In the genomic region with DNA sequence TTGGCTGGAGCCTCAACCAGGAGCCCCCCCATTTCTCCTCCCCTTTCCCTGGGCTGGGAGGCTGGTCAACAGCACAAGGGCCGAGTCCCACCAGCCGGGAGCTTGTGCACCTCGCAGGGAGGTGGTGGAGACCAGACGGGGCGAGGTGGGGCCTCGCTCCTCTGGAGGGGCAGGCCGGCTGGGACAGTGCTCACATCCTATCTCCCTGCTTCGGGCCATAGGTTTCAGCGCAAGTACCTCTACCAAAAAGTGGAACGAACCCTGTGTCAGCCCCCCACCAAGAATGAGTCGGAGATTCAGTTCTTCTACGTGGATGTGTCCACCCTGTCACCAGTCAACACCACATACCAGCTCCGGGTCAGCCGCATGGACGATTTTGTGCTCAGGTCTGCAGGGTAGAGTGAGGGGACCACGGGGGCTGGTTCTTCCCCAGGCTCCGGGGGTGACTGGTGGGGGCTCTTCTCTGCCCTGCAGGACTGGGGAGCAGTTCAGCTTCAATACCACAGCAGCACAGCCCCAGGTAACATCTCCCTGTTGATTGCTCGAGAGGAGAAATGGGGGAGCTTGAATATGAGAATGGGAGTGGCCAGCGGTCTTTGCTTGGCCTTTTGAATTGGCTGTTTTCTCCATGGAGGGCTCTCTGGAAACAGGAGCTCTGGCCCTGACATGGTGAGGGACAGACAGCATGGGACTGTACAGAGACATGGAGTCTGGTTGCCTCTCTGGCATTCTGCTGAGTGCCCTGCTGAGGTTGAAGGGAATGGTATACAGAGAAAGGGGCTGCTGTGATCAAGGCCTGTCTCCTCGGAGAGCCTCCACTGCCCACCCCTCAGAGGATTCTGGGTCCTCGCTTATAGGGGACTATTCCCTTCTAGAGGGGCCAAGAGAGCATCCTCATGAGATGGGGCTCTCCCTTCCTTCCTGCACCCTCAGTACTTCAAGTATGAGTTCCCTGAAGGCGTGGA, we compare ENCODE assay signal across 16 cellular contexts. TPM values are rescaled to one million over a fixed set of nuclear protein-coding genes. Genes with fewer than 3 reads are reported as not detected.
A peak's percentile ranks its signal among the peaks of the same experiment; 100 is the strongest.
DNase-seq lines count a peak whose midpoint lies in the region; ATAC-seq, FAIRE-seq and TF ChIP-seq lines count a peak whose summit lies in the region.
"Had no signal": no experiment of that assay in that cellular context is flagged by ENCODE, and none has a peak within 500 bp of the region (broad histone marks: within the 10 kb centered on the region; RNA-seq: fewer than 3 reads in every experiment).

No MANE protein-coding gene starts in this region.

- TF ChIP-seq CTCF in OCI-LY1 (IDR thresholded peaks at IDR 0.05; ENCODE audit: low read length) (no peak), kidney (IDR thresholded peaks at IDR 0.05; ENCODE audit: borderline replicate concordance, extremely low read depth, insufficient read depth) (no peak), stomach (IDR thresholded peaks at IDR 0.05) (no peak), BE2C (IDR thresholded peaks at IDR 0.05; ENCODE audit: low read depth, low read length) (no peak)

- no peaks in the 10 kb centered on the region for H3K9me3 Mint-ChIP-seq in activated CD4-positive, alpha-beta T cell treated with anti-CD3 and anti-CD28 coated beads for 36 hours (ENCODE audit: low read depth)
- H3K9me3 Mint-ChIP-seq: activated naive CD8-positive, alpha-beta T cell treated with anti-CD3 and anti-CD28 coated beads, Interleukin-2, amount 10 ng/mL, durations not matched to agents 7 days and 5 days; T-helper 2 cell treated with Interferon-gamma antibody and Interleukin-4, amounts not matched to agents 5 μg/mL and 100 μg/mL, for 36 hours had no signal

- DNase-seq in activated CD8-positive, alpha-beta memory T cell treated with anti-CD3 and anti-CD28 coated beads for 24 hours, result peak; percentile 52
- no peak for DNase-seq in activated CD8-positive, alpha-beta memory T cell treated with anti-CD3 and anti-CD28 coated beads, Interleukin-2, amount 50 U/mL, for 4 hours
- peak; percentile 82 for DNase-seq in kidney
- DNase-seq in stomach, result peak; percentile 14
- DNase-seq in BE2C, result no peak
- no peak for DNase-seq in SJCRH30
- DNase-seq in activated CD4-positive, alpha-beta T cell treated with anti-CD3 and anti-CD28 coated beads for 36 hours, result no peak
- DNase-seq: NK-92 treated with Interleukin-12 subunit alpha and Interleukin-12 subunit beta, amount 100 ng/mL, for 24 hours had no signal

- no peaks in the 10 kb centered on the region for H3K9me2 ChIP-seq in OCI-LY1 (ENCODE audit: low read depth, low read length)

- H2AFZ ChIP-seq in OCI-LY1 (ENCODE audit: low read length), result no peak overlapping the region
- H2AFZ ChIP-seq: parathyroid adenoma had no signal

- no peak overlapping the region for H3K27ac Mint-ChIP-seq in activated CD4-positive, alpha-beta T cell treated with anti-CD3 and anti-CD28 coated beads for 36 hours

- H3K4me3 ChIP-seq in OCI-LY1 (ENCODE audit: low read depth, low read length, poor library complexity, severe bottlenecking) (no peak overlapping the region), kidney (ENCODE audit: low read length in 2 of 2) (no peak overlapping the region), stomach (peak overlapping the region in 3 of 4 donors; percentile 4 to 75 (median 15)), BE2C (ENCODE audit: low read depth, low read length) (no peak overlapping the region), SJCRH30 (no peak overlapping the region)
- H3K4me3 ChIP-seq: smooth muscle cell had no signal

- H3K79me2 ChIP-seq in OCI-LY1 (ENCODE audit: insufficient read depth, low read length), result no peaks in the 10 kb centered on the region
- H3K79me2 ChIP-seq: parathyroid adenoma had no signal

- H3K4me1 Mint-ChIP-seq in activated CD4-positive, alpha-beta T cell treated with anti-CD3 and anti-CD28 coated beads for 36 hours, result peaks cover 26% of the 10 kb centered on the region

- WGBS in stomach, 5 donors, result 65 to 88% (median 71%) methylated on average over 19 to 22 of the region's 22 CpGs

- H3K9me3 ChIP-seq in OCI-LY1 (ENCODE audit: low read length) (no peaks in the 10 kb centered on the region), kidney (ENCODE audit: control insufficient read depth in 1 of 2, low read length in 2 of 2) (no peaks in the 10 kb centered on the region), stomach (no peaks in the 10 kb centered on the region), BE2C (no peaks in the 10 kb centered on the region), SJCRH30 (replicated peaks) (no peaks in the 10 kb centered on the region)
- H3K9me3 ChIP-seq: breast epithelium had no signal

- no peaks in the 10 kb centered on the region for H3K36me3 Mint-ChIP-seq in activated CD4-positive, alpha-beta T cell treated with anti-CD3 and anti-CD28 coated beads for 36 hours (ENCODE audit: low read depth)
- H3K36me3 Mint-ChIP-seq: activated naive CD8-positive, alpha-beta T cell treated with anti-CD3 and anti-CD28 coated beads, Interleukin-2, amount 10 ng/mL, durations not matched to agents 7 days and 5 days had no signal

- peaks cover 4% of the 10 kb centered on the region; the same call in 1 of the 2 replicates for H3K36me3 ChIP-seq in OCI-LY1 (ENCODE audit: insufficient read depth, low read length)
- peaks cover 7 to 13% of the 10 kb centered on the region in 2 donors for H3K36me3 ChIP-seq in kidney (ENCODE audit: control insufficient read depth in 1 of 2, insufficient read depth in 2 of 2, low read length in 2 of 2)
- peaks cover 21 to 48% (median 36%) of the 10 kb centered on the region in 4 donors for H3K36me3 ChIP-seq in stomach
- H3K36me3 ChIP-seq in BE2C, result no peaks in the 10 kb centered on the region; the same call in 1 of the 2 replicates
- no peaks in the 10 kb centered on the region for H3K36me3 ChIP-seq in SJCRH30
- H3K36me3 ChIP-seq: breast epithelium had no signal

- TF ChIP-seq EP300 in stomach (IDR thresholded peaks at IDR 0.05), result no peak

- H4K20me1 ChIP-seq in OCI-LY1 (ENCODE audit: insufficient read depth, low read length), result no peaks in the 10 kb centered on the region

- H3F3A ChIP-seq in OCI-LY1 (ENCODE audit: insufficient read depth, low read length), result no peaks in the 10 kb centered on the region

- H3K4me1 ChIP-seq in OCI-LY1 (ENCODE audit: insufficient read depth, low read length, severe bottlenecking) (peaks cover 32% of the 10 kb centered on the region), kidney (ENCODE audit: control insufficient read depth in 1 of 2, insufficient read depth in 1 of 2, low read depth in 1 of 2, low read length in 2 of 2) (peaks cover 5 to 19% of the 10 kb centered on the region in 2 donors), stomach (peaks cover 66 to 89% (median 82%) of the 10 kb centered on the region in 4 donors), BE2C (peaks cover 9% of the 10 kb centered on the region), SJCRH30 (peaks cover 10% of the 10 kb centered on the region)

- no peak for FAIRE-seq in kidney (lab: Jason Lieb, UNC)
- FAIRE-seq: A204.1, keratinocyte had no signal

- intact Hi-C loops in kidney (cut with DNase I), result no loop called here
- intact Hi-C loops in stomach (cut with DNase I; ENCODE audit: low total_unique reads), result no loop called here
- intact Hi-C loops in activated CD4-positive, alpha-beta T cell treated with anti-CD3 and anti-CD28 coated beads for 36 hours (cut with DNase I, micrococcal nuclease), result loop anchor here (1.0 to 5.0 kb wide), 2 partner anchors 44 to 145 kb away; partner anchors contain the start of gene CEP164 (in 1 of the 2)

- TF ChIP-seq POLR2A in stomach (IDR thresholded peaks at IDR 0.05), result no peak

- POLR2A ChIA-PET in activated CD4-positive, alpha-beta T cell treated with anti-CD3 and anti-CD28 coated beads for 36 hours (lab: Charles Lee), result no interaction called here

- CTCF ChIA-PET in activated CD4-positive, alpha-beta T cell treated with anti-CD3 and anti-CD28 coated beads for 36 hours (lab: Charles Lee), result interaction anchor here (0.5 to 5.8 kb wide), 12 partner anchors 9 to 1985 kb away, joined by 3 to 64 read pairs (median 4); partner anchors contain the start of genes APOA5, PAFAH1B2 and PCSK7

- H3K27me3 Mint-ChIP-seq in activated CD4-positive, alpha-beta T cell treated with anti-CD3 and anti-CD28 coated beads for 36 hours, result no peaks in the 10 kb centered on the region
- H3K27me3 Mint-ChIP-seq: activated naive CD8-positive, alpha-beta T cell treated with anti-CD3 and anti-CD28 coated beads, Interleukin-2, amount 10 ng/mL, durations not matched to agents 7 days and 5 days had no signal

- H3K4me2 ChIP-seq in OCI-LY1 (ENCODE audit: low read length), result peak overlapping the region; percentile 49; the same call in 1 of the 2 replicates

- H3K27ac ChIP-seq in OCI-LY1 (ENCODE audit: low read depth, low read length, poor library complexity, severe bottlenecking) (no peak overlapping the region), kidney (ENCODE audit: low read depth in 2 of 2, low read length in 2 of 2) (no peak overlapping the region), stomach (peak overlapping the region; percentile 42 to 99 (median 96)), SJCRH30 (no peak overlapping the region)
- H3K27ac ChIP-seq: parathyroid adenoma had no signal

- H3K4me3 Mint-ChIP-seq in activated CD4-positive, alpha-beta T cell treated with anti-CD3 and anti-CD28 coated beads for 36 hours, result no peak overlapping the region

- ATAC-seq in activated CD4-positive, alpha-beta T cell treated with anti-CD3 and anti-CD28 coated beads for 36 hours, result no peak

- H3K9ac ChIP-seq in OCI-LY1 (ENCODE audit: low read length) (no peak overlapping the region), kidney (ENCODE audit: low read length in 2 of 2) (no peak overlapping the region)
- H3K9ac ChIP-seq: parathyroid adenoma had no signal

- H3K27me3 ChIP-seq in OCI-LY1 (ENCODE audit: insufficient read depth, low read length), result no peaks in the 10 kb centered on the region
- H3K27me3 ChIP-seq in stomach, result no peaks in the 10 kb centered on the region
- H3K27me3 ChIP-seq in BE2C, result no peaks in the 10 kb centered on the region
- H3K27me3 ChIP-seq in SJCRH30, result no peaks in the 10 kb centered on the region
- H3K27me3 ChIP-seq: breast epithelium had no signal

RNA-seq across cellular contexts. Expression of gene SIDT2, which starts 3.3 kb away (rescaled TPM):
- total RNA-seq in kidney (37.4 TPM), stomach (100 to 1,000 TPM in 3 of 5 donors, 10 to 100 TPM in 2; 15.1 to 310 (median 132) TPM)
- polyA plus RNA-seq in kidney (ENCODE audit: insufficient read depth, low read depth, low replicate concordance) (16.4 TPM), stomach (10 to 100 TPM; 16.9 to 39.4 (median 24.3) TPM)
- 36.0 TPM for polyA plus RNA-seq in BE2C (2012; ENCODE audit: insufficient read depth, insufficient read length, low read depth)
- 13.7 and 15.0 TPM in 2 replicates for total RNA-seq in SJCRH30 (2014; rRNA removed; shearing (Covaris generic))
- total RNA-seq in activated CD4-positive, alpha-beta T cell treated with anti-CD3 and anti-CD28 coated beads for 36 hours, result 10 to 100 TPM; 21.5 to 23.7 TPM

RNA-seq across cellular contexts. Expression of gene TAGLN, which starts 17.3 kb away (rescaled TPM):
- total RNA-seq in kidney, result 846 TPM
- polyA plus RNA-seq in kidney (ENCODE audit: insufficient read depth, low read depth, low replicate concordance), result 776 TPM
- total RNA-seq in stomach, result 1,000 to 10,000 TPM in 4 of 5 donors, 100 to 1,000 TPM in 1; 730 to 3,801 (median 2,320) TPM
- 1,000 to 10,000 TPM in 2 of 3 donors, 100 to 1,000 TPM in 1; 575 to 2,971 (median 1,072) TPM for polyA plus RNA-seq in stomach
- 10.2 TPM for polyA plus RNA-seq in BE2C (2012; ENCODE audit: insufficient read depth, insufficient read length, low read depth)
- 3.7 and 4.2 TPM in 2 replicates for total RNA-seq in SJCRH30 (2014; rRNA removed; shearing (Covaris generic))
- total RNA-seq in activated CD4-positive, alpha-beta T cell treated with anti-CD3 and anti-CD28 coated beads for 36 hours, result 1 to 10 TPM; 1.6 to 2.0 TPM

RNA-seq across cellular contexts. Expression of gene PAFAH1B2, which starts 37.8 kb away (rescaled TPM):
- 90.2 TPM for total RNA-seq in kidney
- 29.4 TPM for polyA plus RNA-seq in kidney (ENCODE audit: insufficient read depth, low read depth, low replicate concordance)
- 100 to 1,000 TPM in 1 of 5 donors, 10 to 100 TPM in 4; 31.9 to 174 (median 63.0) TPM for total RNA-seq in stomach
- 10 to 100 TPM; 14.9 to 30.7 (median 27.5) TPM for polyA plus RNA-seq in stomach
- 99.2 TPM for polyA plus RNA-seq in BE2C (2012; ENCODE audit: insufficient read depth, insufficient read length, low read depth)
- 70.2 and 72.8 TPM in 2 replicates for total RNA-seq in SJCRH30 (2014; rRNA removed; shearing (Covaris generic))
- total RNA-seq in activated CD4-positive, alpha-beta T cell treated with anti-CD3 and anti-CD28 coated beads for 36 hours, result 10 to 100 TPM; 44.8 to 57.5 TPM

RNA-seq across cellular contexts. Expression of gene PCSK7, which starts 50.0 kb away (rescaled TPM):
- total RNA-seq in kidney (70.2 TPM), stomach (100 to 1,000 TPM in 3 of 5 donors, 10 to 100 TPM in 2; 64.8 to 232 (median 139) TPM)
- polyA plus RNA-seq in kidney (ENCODE audit: insufficient read depth, low read depth, low replicate concordance) (14.5 TPM), stomach (10 to 100 TPM; 14.1 to 23.6 (median 20.4) TPM)
- polyA plus RNA-seq in BE2C (2012; ENCODE audit: insufficient read depth, insufficient read length, low read depth), result 68.1 TPM
- 9.9 and 12.6 TPM in 2 replicates for total RNA-seq in SJCRH30 (2014; rRNA removed; shearing (Covaris generic))
- total RNA-seq in activated CD4-positive, alpha-beta T cell treated with anti-CD3 and anti-CD28 coated beads for 36 hours, result 10 to 100 TPM; 95.0 to 96.2 TPM

RNA-seq across cellular contexts. Expression of gene RNF214, which starts 50.6 kb away (rescaled TPM):
- 24.7 TPM for total RNA-seq in kidney
- polyA plus RNA-seq in kidney (ENCODE audit: insufficient read depth, low read depth, low replicate concordance), result 8.5 TPM
- total RNA-seq in stomach, result 10 to 100 TPM in 4 of 5 donors, 1 to 10 TPM in 1; 6.7 to 21.6 (median 13.8) TPM
- 10 to 100 TPM in 1 of 3 donors, 1 to 10 TPM in 2; 6.8 to 11.2 (median 8.0) TPM for polyA plus RNA-seq in stomach
- polyA plus RNA-seq in BE2C (2012; ENCODE audit: insufficient read depth, insufficient read length, low read depth), result 63.5 TPM
- total RNA-seq in SJCRH30 (2014; rRNA removed; shearing (Covaris generic)), result 9.5 and 12.4 TPM in 2 replicates
- 10 to 100 TPM; 19.3 to 24.6 TPM for total RNA-seq in activated CD4-positive, alpha-beta T cell treated with anti-CD3 and anti-CD28 coated beads for 36 hours

Comparison
In these comparisons a context has a peak if more than half of its experiments do, and no peak if none do; other contexts are left out.
1. DNase-seq: peak in activated CD8-positive, alpha-beta memory T cell treated with anti-CD3 and anti-CD28 coated beads for 24 hours (single experiment), kidney (single experiment) and stomach (single experiment); none in activated CD8-positive, alpha-beta memory T cell treated with anti-CD3 and anti-CD28 coated beads, Interleukin-2, amount 50 U/mL, for 4 hours (single experiment), BE2C (single experiment), SJCRH30 (0 of 2) and activated CD4-positive, alpha-beta T cell treated with anti-CD3 and anti-CD28 coated beads for 36 hours (single experiment).
2. H3K27ac ChIP-seq: peak in stomach (5 of 5); none in OCI-LY1 (single experiment), kidney (0 of 2) and SJCRH30 (single experiment).
3. H3K4me3 ChIP-seq: peak in stomach (3 of 4); none in OCI-LY1 (single experiment), kidney (0 of 2), BE2C (single experiment) and SJCRH30 (single experiment).
4. RNA of gene TAGLN, which starts 17.3 kb away (total RNA-seq): 730 to 3,801 TPM in stomach and 846 TPM in kidney (single experiment); 3.7 to 4.2 TPM in SJCRH30 and 1.6 to 2.0 TPM in activated CD4-positive, alpha-beta T cell treated with anti-CD3 and anti-CD28 coated beads for 36 hours; every median in the first group is over 100 times any median in the second.
5. intact Hi-C loops: an anchor here in activated CD4-positive, alpha-beta T cell treated with anti-CD3 and anti-CD28 coated beads for 36 hours (1.0 to 5.0 kb wide); none called in kidney and stomach.